Comparison of ENCODE assay signal across 8 cellular contexts in genomic region chr16:66696669-66697630, GRCh38. TPM values are rescaled to one million over a fixed set of nuclear protein-coding genes. Genes with fewer than 3 reads are reported as not detected.
A peak's percentile ranks its signal among the peaks of the same experiment; 100 is the strongest.
DNase-seq lines count a peak whose midpoint lies in the region; ATAC-seq and TF ChIP-seq lines count a peak whose summit lies in the region.

CMTM4 (minus strand) TSS chr16:66696743; CDS start chr16:66696525, 218 bp downstream.

- ATAC-seq in GM19351 (IDR thresholded peaks at IDR 0.05; ENCODE audit: unreplicated experiment) (peak; percentile 91), HG03469 (IDR thresholded peaks at IDR 0.05; ENCODE audit: unreplicated experiment) (peak; percentile 65)

- intact Hi-C loops in CD14-positive monocyte (cut with micrococcal nuclease) = loop anchor here in 1 of 2 donors (5.0 to 10.0 kb wide), 2 partner anchors 45 to 548 kb away; partner anchors contain the start of genes FHOD1 and SLC9A5

- H3K36me3 Mint-ChIP-seq in CD14-positive monocyte = peaks cover 0 to 11% of the 10 kb centered on the region in 2 donors
- H3K36me3 Mint-ChIP-seq in endothelial cell (ENCODE audit: low read depth, unreplicated experiment) = no peaks in the 10 kb centered on the region
- H3K36me3 Mint-ChIP-seq in mesothelial cell of epicardium = no peaks in the 10 kb centered on the region

- H3K4me1 Mint-ChIP-seq in CD14-positive monocyte (peaks cover 74% of the 10 kb centered on the region), endothelial cell (ENCODE audit: unreplicated experiment) (peaks cover 5% of the 10 kb centered on the region), mesothelial cell of epicardium (peaks cover 20% of the 10 kb centered on the region)

- peak within 1 kb of the TSS; percentile 91 to 93 for H3K4me3 Mint-ChIP-seq in CD14-positive monocyte
- H3K4me3 Mint-ChIP-seq in endothelial cell (ENCODE audit: unreplicated experiment) = peak within 1 kb of the TSS; percentile 90
- peak within 1 kb of the TSS; percentile 77 for H3K4me3 Mint-ChIP-seq in mesothelial cell of epicardium

- H3K27me3 Mint-ChIP-seq in CD14-positive monocyte (ENCODE audit: low read depth in 3 of 3) (peaks cover 0 to 2% (median 0%) of the 10 kb centered on the region in 3 donors), endothelial cell (ENCODE audit: unreplicated experiment) (peaks cover 5% of the 10 kb centered on the region), mesothelial cell of epicardium (ENCODE audit: low read depth) (peaks cover 1% of the 10 kb centered on the region)

- DNase-seq in CD14-positive monocyte (ENCODE audit: low spot score) = peak; percentile 74
- DNase-seq in NOMO-1 treated with dmso at 0.1 percent for 144 hours (lab: John Stamatoyannopoulos, UW; ENCODE audit: unreplicated experiment) = peak; percentile 51
- DNase-seq in activated CD8-positive, alpha-beta memory T cell treated with anti-CD3 and anti-CD28 coated beads, Interleukin-2, amount 50 U/mL, for 4 hours = peak; percentile 76
- peak; percentile 88 for DNase-seq in endothelial cell (ENCODE audit: low spot score)
- peak; percentile 85 to 86 for DNase-seq in mesothelial cell of epicardium (ENCODE audit: low spot score in 2 of 2, unreplicated experiment in 2 of 2)
- DNase-seq in stimulated activated CD8-positive, alpha-beta memory T cell treated with anti-CD3 and anti-CD28 coated beads, Interleukin-15, amount 100 ng/mL, for 1 hour (ENCODE audit: low read depth) = peak; percentile 44

- H3K9me3 Mint-ChIP-seq in CD14-positive monocyte (no peaks in the 10 kb centered on the region), endothelial cell (ENCODE audit: unreplicated experiment) (no peaks in the 10 kb centered on the region), mesothelial cell of epicardium (no peaks in the 10 kb centered on the region)

- no peak for TF ChIP-seq CTCF in CD14-positive monocyte (IDR thresholded peaks at IDR 0.05)
- no peak for TF ChIP-seq CTCF in endothelial cell (IDR thresholded peaks at IDR 0.05; ENCODE audit: unreplicated experiment)
- TF ChIP-seq CTCF in mesothelial cell of epicardium (IDR thresholded peaks at IDR 0.05; ENCODE audit: unreplicated experiment) = no peak

- H3K27ac Mint-ChIP-seq in CD14-positive monocyte = peak within 1 kb of the TSS; percentile 59 to 88 (median 80)
- H3K27ac Mint-ChIP-seq in endothelial cell (ENCODE audit: unreplicated experiment) = no peak within 1 kb of the TSS
- H3K27ac Mint-ChIP-seq in mesothelial cell of epicardium = peak within 1 kb of the TSS; percentile 69

RNA-seq across cellular contexts. Expression of gene CMTM4, which starts in this region (rescaled TPM):
- polyA plus RNA-seq in CD14-positive monocyte = under 1 TPM; 0.41 to 0.45 TPM
- total RNA-seq in endothelial cell (ENCODE audit: unreplicated experiment) (15.5 TPM), mesothelial cell of epicardium (60.1 to 63.4 TPM (median 60.8 TPM) in 3 replicates)

Comparison
In these comparisons a context has a peak if more than half of its experiments do, and no peak if none do; other contexts are left out.
1. Peak in every context shown above with its lines: DNase-seq and ATAC-seq.
2. Peak in DNase-seq in CD14-positive monocyte; RNA of the gene not detected or under 1 TPM.